8 cellular contexts compared by ENCODE assay signal in genomic region chr17:66542183-66542966, GRCh38.
DNase-seq lines count a peak whose midpoint lies in the region; ATAC-seq and TF ChIP-seq lines count a peak whose summit lies in the region.

No MANE protein-coding gene starts in this region.

- ATAC-seq in HG03469 (IDR thresholded peaks at IDR 0.05; ENCODE audit: unreplicated experiment), result peak; percentile 89

- no peak for TF ChIP-seq CTCF in GM20000 (IDR thresholded peaks at IDR 0.05; ENCODE audit: extremely low read depth, missing control alignments)

- H3K27ac ChIP-seq in angular gyrus (ENCODE audit: low read depth, low read length), result peak overlapping the region; percentile 97

- DNase-seq in EL (peak; percentile 76), GM20000 (ENCODE audit: low spot score) (peak; percentile 47), renal cortical epithelial cell (ENCODE audit: low read depth) (peak; percentile 76), C1 segment of cervical spinal cord (lab: John Stamatoyannopoulos, UW) (no peak), NCI-H2029 treated with DMSO at 0.1 percent for 48 hours (lab: John Stamatoyannopoulos, UW) (no peak)
- no peak for DNase-seq in stimulated activated CD4-positive, alpha-beta T cell treated with anti-CD3 and anti-CD28 coated beads, Interleukin-4, amount 100 ng/mL, for 1 hour

Comparison
In these comparisons a context has a peak if more than half of its experiments do, and no peak if none do; other contexts are left out.
1. DNase-seq: peak in EL (single experiment), GM20000 (single experiment) and renal cortical epithelial cell (single experiment); none in C1 segment of cervical spinal cord (0 of 14), NCI-H2029 treated with DMSO at 0.1 percent for 48 hours (single experiment) and stimulated activated CD4-positive, alpha-beta T cell treated with anti-CD3 and anti-CD28 coated beads, Interleukin-4, amount 100 ng/mL, for 1 hour (single experiment).